In the genomic region with DNA sequence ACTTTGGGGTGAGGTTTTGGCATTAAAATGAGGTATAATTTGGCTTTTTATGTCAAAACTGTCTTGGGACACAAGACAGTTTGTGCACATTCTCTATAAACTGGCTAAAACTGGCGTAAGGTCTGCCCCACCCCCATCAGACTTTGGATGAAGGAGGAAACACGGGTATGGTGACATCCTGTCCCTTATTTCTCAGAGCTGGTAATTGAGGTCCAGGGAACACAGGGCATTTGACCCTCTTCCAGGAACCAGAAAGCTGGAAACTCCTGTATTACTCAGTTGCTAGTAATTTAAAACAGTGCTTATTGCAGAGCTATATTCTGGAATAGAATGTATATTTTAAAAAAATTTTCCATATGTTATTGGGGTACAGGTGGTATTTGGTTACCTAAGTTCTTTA, we compare ENCODE assay signal across 8 cellular contexts.
"Had no signal": no experiment of that assay in that cellular context is flagged by ENCODE, and none has a peak within 500 bp of the region (broad histone marks: within the 10 kb centered on the region; RNA-seq: fewer than 3 reads in every experiment).

No MANE protein-coding gene starts in this region.

- H3K4me3 ChIP-seq: GM12878 had no signal

- FAIRE-seq: G401.6, GM12891, GM12892, GM18507, GM19239 had no signal

- ATAC-seq: GM12878 had no signal

- DNase-seq: GDM1, GF-D8 had no signal
